8 cellular contexts compared by ENCODE assay signal in genomic region chr16:71894921-71895678, GRCh38. TPM values are rescaled to one million over a fixed set of nuclear protein-coding genes. Genes with fewer than 3 reads are reported as not detected.
DNase-seq lines count a peak whose midpoint lies in the region; ATAC-seq and TF ChIP-seq lines count a peak whose summit lies in the region.

TSS of gene IST1 (plus strand) at chr16:71895531. CDS start at chr16:71915641, 20,110 bp downstream.

- peak within 1 kb of the TSS; percentile 99 for H3K4ac ChIP-seq in IMR-90 (ENCODE audit: low read depth, low read length)

- H3K23ac ChIP-seq in IMR-90 (ENCODE audit: low read depth, low read length): peak within 1 kb of the TSS; percentile 100

- dilution Hi-C loops in IMR-90 (cut with HindIII; ENCODE audit: low sequenced_read_pairs, unreplicated experiment): no loop called here

- H3K18ac ChIP-seq in IMR-90 (ENCODE audit: low read depth, low read length): peak within 1 kb of the TSS; percentile 87

- H4K20me1 ChIP-seq in IMR-90 (ENCODE audit: insufficient read depth, low read length): peaks cover 43% of the 10 kb centered on the region
- H4K20me1 ChIP-seq in PC-3 (ENCODE audit: low read length): peaks cover 20% of the 10 kb centered on the region; the same call in 1 of the 2 replicates

- ATAC-seq in GM21528 (IDR thresholded peaks at IDR 0.05; ENCODE audit: low FRiP score, unreplicated experiment): peak; percentile 87
- peak; percentile 96 for ATAC-seq in IMR-90 (ENCODE audit: low read depth)
- ATAC-seq in PC-3: peak; percentile 87

- peaks cover 0 to 3% of the 10 kb centered on the region in 2 experiments; a peak in 2 of 4 replicates for H3K79me1 ChIP-seq in IMR-90 (ENCODE audit: low read depth in 1 of 2, low read length in 2 of 2)

- peak within 1 kb of the TSS; percentile 80 for H3K4me3 ChIP-seq in IMR-90 (ENCODE audit: insufficient read depth, low read depth, low read length)
- H3K4me3 ChIP-seq in PC-3 (ENCODE audit: low read length): peak within 1 kb of the TSS; percentile 100
- H3K4me3 ChIP-seq in epithelial cell of proximal tubule (ENCODE audit: low read depth, low read length): peak within 1 kb of the TSS; percentile 82
- H3K4me3 ChIP-seq in mucosa of stomach (ENCODE audit: low read length): peak within 1 kb of the TSS; percentile 93

- H3K9ac ChIP-seq in IMR-90 (ENCODE audit: low read depth, low read length): peak within 1 kb of the TSS; percentile 98
- H3K9ac ChIP-seq in PC-3 (ENCODE audit: low read length): peak within 1 kb of the TSS; percentile 98
- peak within 1 kb of the TSS; percentile 100 for H3K9ac ChIP-seq in mucosa of stomach (ENCODE audit: low read length)

- H2AK5ac ChIP-seq in IMR-90 (ENCODE audit: low read depth, low read length): peak within 1 kb of the TSS; percentile 96

- no peak for TF ChIP-seq RAD21 in IMR-90 (IDR thresholded peaks at IDR 0.05; ENCODE audit: low read length)

- TF ChIP-seq CTCF in IMR-90 (conservative IDR thresholded peaks at IDR 0.05; ENCODE audit: low read depth, low read length) (no peak), PC-3 (conservative IDR thresholded peaks at IDR 0.05; ENCODE audit: low read depth, low read length) (no peak), epithelial cell of proximal tubule (conservative IDR thresholded peaks at IDR 0.05; ENCODE audit: low read depth, low read length) (no peak)

- peak within 1 kb of the TSS; percentile 94 for H4K5ac ChIP-seq in IMR-90 (ENCODE audit: low read depth, low read length)

- no peaks in the 10 kb centered on the region for H3K9me2 ChIP-seq in PC-3 (replicated peaks; ENCODE audit: low read length)

- BruUV-seq in IMR-90 (replicated peaks; lab: Mats Ljungman, UMichigan) (TSS peak; percentile 73), PC-3 (replicated peaks; lab: Mats Ljungman, UMichigan) (TSS peak; percentile 77)

- H2AFZ ChIP-seq in IMR-90 (replicated peaks; ENCODE audit: low read length, poor library complexity) (peak within 1 kb of the TSS; percentile 95), PC-3 (ENCODE audit: low read length) (peak within 1 kb of the TSS; percentile 88)

- H4K8ac ChIP-seq in IMR-90 (ENCODE audit: low read depth in 2 of 2, low read length in 2 of 2): peak within 1 kb of the TSS; percentile 85 to 94

- H2BK15ac ChIP-seq in IMR-90 (ENCODE audit: low read depth, low read length): peak within 1 kb of the TSS; percentile 50; the same call in 1 of the 3 replicates

- peak; percentile 92 for TF ChIP-seq POLR2A in IMR-90 (IDR thresholded peaks at IDR 0.05; ENCODE audit: low read depth, low read length)

- peaks cover 2% of the 10 kb centered on the region for H3K4me1 ChIP-seq in IMR-90 (ENCODE audit: control insufficient read depth, insufficient read depth, low read length)
- peaks cover 13% of the 10 kb centered on the region; the same call in 1 of the 2 replicates for H3K4me1 ChIP-seq in PC-3 (ENCODE audit: insufficient read depth, low read length)
- H3K4me1 ChIP-seq in mucosa of stomach (ENCODE audit: control insufficient read depth, insufficient read depth, low read length): peaks cover 7% of the 10 kb centered on the region

- peak within 1 kb of the TSS; percentile 97 for H3K27ac ChIP-seq in IMR-90 (ENCODE audit: insufficient read depth, low read length)
- peak within 1 kb of the TSS; percentile 82 for H3K27ac ChIP-seq in PC-3 (ENCODE audit: low read length)

- H3K9me1 ChIP-seq in IMR-90 (ENCODE audit: insufficient read depth, low read length): peaks cover 2% of the 10 kb centered on the region; the same call in 1 of the 2 replicates

- no peaks in the 10 kb centered on the region for H3F3A ChIP-seq in PC-3 (ENCODE audit: low read length, unreplicated experiment)

- H2BK120ac ChIP-seq in IMR-90 (ENCODE audit: low read depth, low read length): peak within 1 kb of the TSS; percentile 82

- DNase-seq in DMS114 treated with DMSO at 0.1 percent for 48 hours (lab: John Stamatoyannopoulos, UW; ENCODE audit: unreplicated experiment): peak; percentile 96
- DNase-seq in IMR-90: peak; percentile 99
- DNase-seq in PC-3: peak; percentile 92
- DNase-seq in activated T-cell treated with anti-CD3 and anti-CD28 coated beads, Interleukin-2, amount 50 U/mL, for 1 hour: peak; percentile 97
- peak; percentile 71 for DNase-seq in epithelial cell of proximal tubule (ENCODE audit: low read depth)
- DNase-seq in stimulated activated CD8-positive, alpha-beta memory T cell treated with anti-CD3 and anti-CD28 coated beads, Interleukin-7, amount 100 ng/mL, for 1 hour (ENCODE audit: low read depth in 2 of 2): peak; percentile 94 to 96

- H2BK5ac ChIP-seq in IMR-90 (ENCODE audit: low read depth, low read length, poor library complexity, severe bottlenecking): peak within 1 kb of the TSS; percentile 91

- H4K91ac ChIP-seq in IMR-90 (ENCODE audit: insufficient read depth, low read depth, low read length): peak within 1 kb of the TSS; percentile 95

- no peak within 1 kb of the TSS for H2BK20ac ChIP-seq in IMR-90 (ENCODE audit: low read depth, low read length)

- H3K4me2 ChIP-seq in IMR-90 (ENCODE audit: low read depth, low read length) (peak within 1 kb of the TSS; percentile 94), PC-3 (ENCODE audit: low read length) (peak within 1 kb of the TSS; percentile 98)

- peaks cover 48% of the 10 kb centered on the region for H3K79me2 ChIP-seq in PC-3 (ENCODE audit: low read length)

- intact Hi-C loops in IMR-90 (cut with micrococcal nuclease): loop anchor here (1.0 to 5.0 kb wide), 4 partner anchors 11 to 86 kb away; partner anchors contain the start of gene ZNF821
- intact Hi-C loops in PC-3 (cut with micrococcal nuclease): loop anchor here (5.0 kb wide), 1 partner anchor 197 kb away; the partner anchor contains the start of genes DHX38 and TXNL4B

- no peaks in the 10 kb centered on the region for H3K9me3 ChIP-seq in IMR-90 (ENCODE audit: control insufficient read depth, insufficient read depth, low read length)
- no peaks in the 10 kb centered on the region for H3K9me3 ChIP-seq in PC-3 (ENCODE audit: low read length)
- H3K9me3 ChIP-seq in mucosa of stomach (ENCODE audit: control insufficient read depth, low read length): no peaks in the 10 kb centered on the region

- H3K14ac ChIP-seq in IMR-90 (replicated peaks; ENCODE audit: low read depth, low read length): peak within 1 kb of the TSS; percentile 99

- H3K27me3 ChIP-seq in IMR-90 (ENCODE audit: control insufficient read depth, insufficient read depth, low read length) (no peaks in the 10 kb centered on the region), PC-3 (ENCODE audit: low read length) (no peaks in the 10 kb centered on the region), mucosa of stomach (ENCODE audit: control insufficient read depth, insufficient read depth, low read length) (no peaks in the 10 kb centered on the region)

- POLR2A ChIA-PET in IMR-90 (lab: Charles Lee; ENCODE audit: unreplicated experiment): interaction anchor here (0.6 kb wide), 1 partner anchor 119 kb away, joined by 3 read pairs; no protein-coding TSS in a partner anchor
- POLR2A ChIA-PET in PC-3 (lab: Charles Lee; ENCODE audit: unreplicated experiment): no interaction called here

- H2AK9ac ChIP-seq in IMR-90 (replicated peaks; ENCODE audit: low read depth, low read length, poor library complexity): peak within 1 kb of the TSS; percentile 99

- CTCF ChIA-PET in IMR-90 (lab: Yijun Ruan, JAX): interaction anchor here (0.6 to 1.1 kb wide), 2 partner anchors 18 to 66 kb away, joined by 3 read pairs; no protein-coding TSS in a partner anchor
- CTCF ChIA-PET in PC-3 (lab: Charles Lee): no interaction called here

- in situ Hi-C loops in IMR-90 (cut with MboI; ENCODE audit: low sequenced_read_pairs): no loop called here

- H3K36me3 ChIP-seq in IMR-90 (ENCODE audit: control insufficient read depth, insufficient read depth, low read length) (0 out of 2 replicates have a peak, but pooled peaks cover 1% of the 10 kb centered on the region), PC-3 (ENCODE audit: low read depth, low read length) (no peaks in the 10 kb centered on the region), mucosa of stomach (ENCODE audit: control insufficient read depth, insufficient read depth, low read length) (no peaks in the 10 kb centered on the region)

- WGBS in IMR-90 (ENCODE audit: extremely low coverage in 2 of 2, insufficient read length in 1 of 2), 2 experiments: 0% methylated on average over 33 of the region's 67 CpGs; no CpG with 5 or more reads in 1 of the 2 experiments

- peak within 1 kb of the TSS; percentile 98 for H3K56ac ChIP-seq in IMR-90 (ENCODE audit: extremely low read depth, insufficient read depth, low read length)

TF ChIP-seq in IMR-90, 13 proteins besides CTCF, POLR2A, EP300 and RAD21 (continues in another document):
- TF ChIP-seq RFX5 (IDR thresholded peaks at IDR 0.05; ENCODE audit: low read depth, low read length) (no peak), MAFK (IDR thresholded peaks at IDR 0.05; ENCODE audit: low read depth, low read length) (no peak), CHD1 (IDR thresholded peaks at IDR 0.05; ENCODE audit: low read depth, low read length) (no peak), NFE2L2 (IDR thresholded peaks at IDR 0.05; ENCODE audit: low read depth, low read length) (no peak), BHLHE40 (IDR thresholded peaks at IDR 0.05; ENCODE audit: low read depth, low read length) (peak; percentile 87), ELK1 (IDR thresholded peaks at IDR 0.05; ENCODE audit: borderline replicate concordance, low read depth, low read length) (no peak), FOS (IDR thresholded peaks at IDR 0.05; ENCODE audit: low read depth, low read length) (peak; percentile 74)
- TF ChIP-seq, protein P1, sequence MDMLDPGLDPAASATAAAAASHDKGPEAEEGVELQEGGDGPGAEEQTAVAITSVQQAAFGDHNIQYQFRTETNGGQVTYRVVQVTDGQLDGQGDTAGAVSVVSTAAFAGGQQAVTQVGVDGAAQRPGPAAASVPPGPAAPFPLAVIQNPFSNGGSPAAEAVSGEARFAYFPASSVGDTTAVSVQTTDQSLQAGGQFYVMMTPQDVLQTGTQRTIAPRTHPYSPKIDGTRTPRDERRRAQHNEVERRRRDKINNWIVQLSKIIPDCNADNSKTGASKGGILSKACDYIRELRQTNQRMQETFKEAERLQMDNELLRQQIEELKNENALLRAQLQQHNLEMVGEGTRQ (IDR thresholded peaks at IDR 0.05; ENCODE audit: low read depth, low read length): peak; percentile 47

RNA-seq across cellular contexts. Expression of gene IST1, which starts in this region (rescaled TPM):
- total RNA-seq in IMR-90 (2012; rRNA removed) (175 and 186 TPM in 2 replicates), PC-3 (2014; rRNA removed) (75.2 and 86.4 TPM in 2 replicates), epithelial cell of proximal tubule (145 and 211 TPM in 2 replicates)
- polyA plus RNA-seq in IMR-90 (2012; rRNA removed): 122 and 134 TPM in 2 replicates
- 52.7 and 72.3 TPM in 2 replicates for polyA plus RNA-seq in IMR-90 (2012; cell fraction: cytosol; rRNA removed)
- polyA plus RNA-seq in IMR-90 (2012; cell fraction: nucleus; rRNA removed; ENCODE audit: low replicate concordance): 112 and 358 TPM in 2 replicates

Comparison
In these comparisons a context has a peak if more than half of its experiments do, and no peak if none do; other contexts are left out.
1. Peak in every context shown above with its lines: DNase-seq, ATAC-seq, H3K4me3 ChIP-seq and H3K27ac ChIP-seq.